Comparison of ENCODE assay signal across 9 cellular contexts in genomic region chr11:116374085-116374484, GRCh38.
"Had no signal": no experiment of that assay in that cellular context is flagged by ENCODE, and none has a peak within 500 bp of the region (broad histone marks: within the 10 kb centered on the region; RNA-seq: fewer than 3 reads in every experiment).

No MANE protein-coding gene starts in this region.

- H3K36me3 Mint-ChIP-seq: IgD-negative memory B cell had no signal

- ATAC-seq: HCT116, HepG2 had no signal

- H3K4me3 ChIP-seq: GM23248, HAP-1 had no signal

- H3K27ac ChIP-seq: GM23248, HL-60 had no signal

- H3K36me3 ChIP-seq: HAP-1 had no signal

- H3K9me3 ChIP-seq: HAP-1 had no signal

- H3K9ac ChIP-seq: GM23248 had no signal

- H2AFZ ChIP-seq: GM23248 had no signal

- DNase-seq: GM23248, GOT3, H7, HFFc6 had no signal

- H3K4me3 Mint-ChIP-seq: HFFc6, IgD-negative memory B cell had no signal

- H3K27ac Mint-ChIP-seq: HFFc6, IgD-negative memory B cell had no signal
